In genomic region chr6:82045965-82046756, GRCh38 we compare ENCODE assay signal across 23 cellular contexts.
A peak's percentile ranks its signal among the peaks of the same experiment; 100 is the strongest.
DNase-seq lines count a peak whose midpoint lies in the region; ATAC-seq, FAIRE-seq and TF ChIP-seq lines count a peak whose summit lies in the region.
"Had no signal": no experiment of that assay in that cellular context is flagged by ENCODE, and none has a peak within 500 bp of the region (broad histone marks: within the 10 kb centered on the region; RNA-seq: fewer than 3 reads in every experiment).

No MANE protein-coding gene starts in this region.

- peak overlapping the region; percentile 76 for H3K27ac ChIP-seq in brain microvascular endothelial cell
- H3K27ac ChIP-seq in mesendoderm (ENCODE audit: low read depth, low read length) = no peak overlapping the region
- H3K27ac ChIP-seq in hepatocyte = no peak overlapping the region
- no peak overlapping the region for H3K27ac ChIP-seq in small intestine (ENCODE audit: low read depth in 1 of 2, low read length in 1 of 2)
- H3K27ac ChIP-seq: lower lobe of right lung, uterus had no signal

- no peak overlapping the region for H3K27ac Mint-ChIP-seq in naive thymus-derived CD8-positive, alpha-beta T cell
- H3K27ac Mint-ChIP-seq: activated naive CD8-positive, alpha-beta T cell treated with anti-CD3 and anti-CD28 coated beads, Interleukin-2, amount 50 U/mL, for 24 hours; activated T-cell treated with anti-CD3 and anti-CD28 coated beads, Interleukin-2, amount 50 U/mL, for 24 hours had no signal

- H4K5ac ChIP-seq in mesendoderm (ENCODE audit: low read length) = no peak overlapping the region

- no peak overlapping the region for H3K4ac ChIP-seq in mesendoderm (ENCODE audit: low read depth, low read length)

- H3K79me2 ChIP-seq in mesendoderm (ENCODE audit: control insufficient read depth, insufficient read depth, low read length) = no peaks in the 10 kb centered on the region
- no peaks in the 10 kb centered on the region for H3K79me2 ChIP-seq in hepatocyte

- no peaks in the 10 kb centered on the region for H3K4me1 Mint-ChIP-seq in naive thymus-derived CD8-positive, alpha-beta T cell
- H3K4me1 Mint-ChIP-seq: activated naive CD8-positive, alpha-beta T cell treated with anti-CD3 and anti-CD28 coated beads, Interleukin-2, amount 50 U/mL, for 24 hours; neural crest cell had no signal

- no peak overlapping the region for H3K9ac ChIP-seq in mesendoderm (ENCODE audit: low read length)

- ATAC-seq in naive thymus-derived CD8-positive, alpha-beta T cell = no peak
- ATAC-seq: activated naive CD8-positive, alpha-beta T cell treated with anti-CD3 and anti-CD28 coated beads, Interleukin-2, amount 50 U/mL, for 24 hours; lower lobe of right lung; sciatic nerve had no signal

- H3K27me3 ChIP-seq in brain microvascular endothelial cell (replicated peaks) (no peaks in the 10 kb centered on the region), mesendoderm (ENCODE audit: insufficient read depth, low read length, poor library complexity) (no peaks in the 10 kb centered on the region), hepatocyte (no peaks in the 10 kb centered on the region), small intestine (ENCODE audit: control insufficient read depth in 2 of 2, insufficient read depth in 2 of 2, low read length in 2 of 2) (no peaks in the 10 kb centered on the region)
- H3K27me3 ChIP-seq: uterus had no signal

- H3K4me2 ChIP-seq in mesendoderm (ENCODE audit: low read length) = no peak overlapping the region
- H3K4me2 ChIP-seq in hepatocyte = no peak overlapping the region

- TF ChIP-seq CTCF in AG09319 (IDR thresholded peaks at IDR 0.05; ENCODE audit: low read depth, low read length) (no peak), brain microvascular endothelial cell (IDR thresholded peaks at IDR 0.05; ENCODE audit: low read depth, low read length, missing control alignments) (no peak), hepatocyte (IDR thresholded peaks at IDR 0.05; ENCODE audit: poor library complexity) (no peak)

- H3K9me3 Mint-ChIP-seq in naive thymus-derived CD8-positive, alpha-beta T cell = no peaks in the 10 kb centered on the region
- H3K9me3 Mint-ChIP-seq: activated naive CD8-positive, alpha-beta T cell treated with anti-CD3 and anti-CD28 coated beads, Interleukin-2, amount 50 U/mL, for 24 hours; activated T-cell treated with anti-CD3 and anti-CD28 coated beads, Interleukin-2, amount 50 U/mL, for 24 hours; neural crest cell had no signal

- H2AK5ac ChIP-seq in mesendoderm (ENCODE audit: low read length) = no peak overlapping the region

- no peaks in the 10 kb centered on the region for H3K36me3 Mint-ChIP-seq in naive thymus-derived CD8-positive, alpha-beta T cell

- no peak for FAIRE-seq in small intestine (lab: Jason Lieb, UNC)
- FAIRE-seq: GM12891 had no signal

- H2BK5ac ChIP-seq in mesendoderm (ENCODE audit: low read length) = no peak overlapping the region

- H3K36me3 ChIP-seq in brain microvascular endothelial cell (replicated peaks) = no peaks in the 10 kb centered on the region
- no peaks in the 10 kb centered on the region for H3K36me3 ChIP-seq in mesendoderm (ENCODE audit: control insufficient read depth, insufficient read depth, low read length)
- no peaks in the 10 kb centered on the region for H3K36me3 ChIP-seq in hepatocyte (replicated peaks; ENCODE audit: insufficient read depth, low read depth)
- no peaks in the 10 kb centered on the region for H3K36me3 ChIP-seq in small intestine (ENCODE audit: control insufficient read depth in 2 of 2, insufficient read depth in 2 of 2, low read length in 2 of 2)
- H3K36me3 ChIP-seq: lower lobe of right lung, uterus had no signal

- no peaks in the 10 kb centered on the region for H4K20me1 ChIP-seq in hepatocyte (ENCODE audit: insufficient read depth, poor library complexity, severe bottlenecking)

- H2BK120ac ChIP-seq in mesendoderm (ENCODE audit: low read depth, low read length) = no peak overlapping the region

- H3K18ac ChIP-seq in mesendoderm (ENCODE audit: low read length) = no peak overlapping the region

- no peaks in the 10 kb centered on the region for H3K79me1 ChIP-seq in mesendoderm (ENCODE audit: low read length)

- peak; percentile 36 for DNase-seq in AG09319 (ENCODE audit: extremely low read depth, low read depth)
- DNase-seq in HK-2 (ENCODE audit: unreplicated experiment) = peak; percentile 9
- peak; percentile 77 for DNase-seq in brain microvascular endothelial cell
- peak; percentile 12 for DNase-seq in mesendoderm
- no peak for DNase-seq in NCI-H1436 treated with DMSO at 0.1 percent for 48 hours (lab: John Stamatoyannopoulos, UW)
- no peak for DNase-seq in hepatocyte (ENCODE audit: low spot score)
- DNase-seq in naive thymus-derived CD8-positive, alpha-beta T cell = no peak
- no peak for DNase-seq in small intestine
- DNase-seq: activated naive CD8-positive, alpha-beta T cell treated with anti-CD3 and anti-CD28 coated beads, Interleukin-2, amount 50 U/mL, for 24 hours; activated T-cell treated with anti-CD3 and anti-CD28 coated beads, Interleukin-2, amount 50 U/mL, for 24 hours; AML-193; cortex of kidney; DMS53; lower lobe of right lung; NCI-H2171 treated with DMSO at 0.1 percent for 48 hours; NK-92 treated with Interleukin-12 subunit alpha and Interleukin-12 subunit beta, amount 100 ng/mL, for 24 hours; SIG-M5; stimulated activated naive CD4-positive, alpha-beta T cell; T-helper 9 cell; uterus had no signal

- no peak overlapping the region for H3K56ac ChIP-seq in mesendoderm (ENCODE audit: low read length)

- no peak overlapping the region for H2AFZ ChIP-seq in hepatocyte

- H4K8ac ChIP-seq in mesendoderm (ENCODE audit: low read depth, low read length) = no peak overlapping the region

- H3K4me1 ChIP-seq in mesendoderm (ENCODE audit: control insufficient read depth, low read depth, low read length) = no peaks in the 10 kb centered on the region
- no peaks in the 10 kb centered on the region for H3K4me1 ChIP-seq in hepatocyte (ENCODE audit: insufficient read depth)
- no peaks in the 10 kb centered on the region for H3K4me1 ChIP-seq in small intestine (ENCODE audit: control insufficient read depth in 2 of 2, insufficient read depth in 1 of 2, low read depth in 1 of 2, low read length in 1 of 2)
- H3K4me1 ChIP-seq: lower lobe of right lung, uterus had no signal

- no peak overlapping the region for H3K23ac ChIP-seq in mesendoderm (ENCODE audit: low read length)

- H3K4me3 Mint-ChIP-seq in naive thymus-derived CD8-positive, alpha-beta T cell = no peak overlapping the region
- H3K4me3 Mint-ChIP-seq: activated naive CD8-positive, alpha-beta T cell treated with anti-CD3 and anti-CD28 coated beads, Interleukin-2, amount 50 U/mL, for 24 hours; activated T-cell treated with anti-CD3 and anti-CD28 coated beads, Interleukin-2, amount 50 U/mL, for 24 hours; neural crest cell had no signal

- H2BK15ac ChIP-seq in mesendoderm (replicated peaks; ENCODE audit: low read depth) = no peak overlapping the region

- H3K9me3 ChIP-seq in hepatocyte (ENCODE audit: low read depth) (no peaks in the 10 kb centered on the region), small intestine (ENCODE audit: control insufficient read depth, low read depth) (no peaks in the 10 kb centered on the region)
- H3K9me3 ChIP-seq: lower lobe of right lung, uterus had no signal

- POLR2A ChIA-PET in naive thymus-derived CD8-positive, alpha-beta T cell (lab: Charles Lee) = no interaction called here

- no CpG with 5 or more reads among the region's 6 CpGs for WGBS in mesendoderm (ENCODE audit: extremely low coverage, insufficient coverage, low lambda C conversion rate)
- WGBS in hepatocyte (ENCODE audit: low lambda C conversion rate, missing lambda C conversion rate) = 92% methylated on average over 6 of the region's 6 CpGs
- 81 to 84% (median 83%) methylated on average over 6 of the region's 6 CpGs for WGBS in small intestine, 3 donors

- peaks cover 0 to 9% (median 0%) of the 10 kb centered on the region in 5 donors for H3K27me3 Mint-ChIP-seq in naive thymus-derived CD8-positive, alpha-beta T cell
- H3K27me3 Mint-ChIP-seq: activated naive CD8-positive, alpha-beta T cell treated with anti-CD3 and anti-CD28 coated beads, Interleukin-2, amount 50 U/mL, for 24 hours; activated T-cell treated with anti-CD3 and anti-CD28 coated beads, Interleukin-2, amount 50 U/mL, for 24 hours had no signal

- no peak overlapping the region for H3K4me3 ChIP-seq in brain microvascular endothelial cell (ENCODE audit: low read depth, low read length)
- no peak overlapping the region for H3K4me3 ChIP-seq in mesendoderm (ENCODE audit: low read length)
- no peak overlapping the region for H3K4me3 ChIP-seq in hepatocyte
- no peak overlapping the region for H3K4me3 ChIP-seq in small intestine (ENCODE audit: low read depth in 1 of 2, low read length in 2 of 2)
- H3K4me3 ChIP-seq: lower lobe of right lung, uterus had no signal

- H3K9me2 ChIP-seq in hepatocyte (replicated peaks; ENCODE audit: insufficient read depth) = no peaks in the 10 kb centered on the region

- in situ Hi-C loops in brain microvascular endothelial cell (cut with HindIII; ENCODE audit: low pct_ligation_motif_present, low sequenced_read_pairs) = loop anchor here (25.0 kb wide), 1 partner anchor 284 kb away; the partner anchor contains the start of gene TENT5A

Comparison
In these comparisons a context has a peak if more than half of its experiments do, and no peak if none do; other contexts are left out.
1. DNase-seq: peak in AG09319 (single experiment), HK-2 (single experiment), brain microvascular endothelial cell (single experiment) and mesendoderm (single experiment); none in NCI-H1436 treated with DMSO at 0.1 percent for 48 hours (single experiment), hepatocyte (single experiment), naive thymus-derived CD8-positive, alpha-beta T cell (0 of 10) and small intestine (single experiment).